Comparison of ENCODE assay signal across 27 cellular contexts in the genomic region with DNA sequence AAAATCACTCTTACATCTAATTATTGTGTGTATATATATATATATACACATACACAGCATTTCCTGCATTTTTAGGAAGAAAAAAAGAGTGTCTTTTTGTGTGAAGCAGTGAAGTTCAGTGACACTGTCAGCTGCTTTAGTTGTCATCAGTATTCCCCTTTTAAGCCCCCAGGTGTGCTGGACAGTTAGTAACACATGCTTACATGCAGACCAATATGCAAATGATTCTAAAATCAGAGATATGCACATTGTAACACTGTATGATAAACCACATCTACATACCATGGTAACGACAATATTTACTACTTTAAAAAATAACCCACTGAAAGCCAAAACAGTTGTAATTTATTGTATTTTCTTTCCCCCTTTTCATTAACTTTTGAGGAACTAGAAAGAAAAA.
"Had no signal": no experiment of that assay in that cellular context is flagged by ENCODE, and none has a peak within 500 bp of the region (broad histone marks: within the 10 kb centered on the region; RNA-seq: fewer than 3 reads in every experiment).

No MANE protein-coding gene starts in this region.

- H3K4me1 ChIP-seq: body of pancreas, esophagus squamous epithelium, gastrocnemius medialis, psoas muscle, spleen, testis had no signal

- H3K4me1 Mint-ChIP-seq: activated CD4-positive, alpha-beta T cell treated with anti-CD3 and anti-CD28 coated beads, Interleukin-2, amount 10 ng/mL, durations not matched to agents 7 days and 5 days; activated CD8-positive, alpha-beta memory T cell treated with anti-CD3 and anti-CD28 coated beads, Interleukin-2, amount 10 ng/mL, durations not matched to agents 7 days and 5 days; activated naive CD4-positive, alpha-beta T cell treated with anti-CD3 and anti-CD28 coated beads, Interleukin-2, amount 50 U/mL, for 24 hours had no signal

- H3K27me3 ChIP-seq: body of pancreas, cardiac muscle cell, esophagus squamous epithelium, gastrocnemius medialis, heart left ventricle, neutrophil, ovary, right atrium auricular region, spleen, testis, upper lobe of left lung had no signal

- H3K4me3 Mint-ChIP-seq: activated CD4-positive, alpha-beta T cell treated with anti-CD3 and anti-CD28 coated beads, Interleukin-2, amount 10 ng/mL, durations not matched to agents 7 days and 5 days; activated CD8-positive, alpha-beta memory T cell treated with anti-CD3 and anti-CD28 coated beads, Interleukin-2, amount 10 ng/mL, durations not matched to agents 7 days and 5 days; activated CD8-positive, alpha-beta T cell treated with anti-CD3 and anti-CD28 coated beads for 36 hours; activated naive CD4-positive, alpha-beta T cell treated with anti-CD3 and anti-CD28 coated beads, Interleukin-2, amount 50 U/mL, for 24 hours; endodermal cell; nephron had no signal

- H3K27ac ChIP-seq: body of pancreas, cardiac muscle cell, esophagus squamous epithelium, gastrocnemius medialis, heart left ventricle, neutrophil, ovary, psoas muscle, right atrium auricular region, spleen, testis, upper lobe of left lung, WERI-Rb-1 had no signal

- H3K36me3 ChIP-seq: cardiac muscle cell, esophagus squamous epithelium, gastrocnemius medialis, heart left ventricle, neutrophil, ovary, right atrium auricular region, spleen, upper lobe of left lung, WERI-Rb-1 had no signal

- H3K27ac Mint-ChIP-seq: activated CD4-positive, alpha-beta T cell treated with anti-CD3 and anti-CD28 coated beads, Interleukin-2, amount 10 ng/mL, durations not matched to agents 7 days and 5 days; activated CD8-positive, alpha-beta memory T cell treated with anti-CD3 and anti-CD28 coated beads, Interleukin-2, amount 10 ng/mL, durations not matched to agents 7 days and 5 days; activated CD8-positive, alpha-beta T cell treated with anti-CD3 and anti-CD28 coated beads for 36 hours; activated naive CD4-positive, alpha-beta T cell treated with anti-CD3 and anti-CD28 coated beads, Interleukin-2, amount 50 U/mL, for 24 hours; endodermal cell; nephron had no signal

- ATAC-seq: activated CD8-positive, alpha-beta memory T cell treated with anti-CD3 and anti-CD28 coated beads, Interleukin-2, amount 10 ng/mL, durations not matched to agents 7 days and 5 days; activated CD8-positive, alpha-beta T cell treated with anti-CD3 and anti-CD28 coated beads for 36 hours; body of pancreas; gastrocnemius medialis; psoas muscle had no signal

- H3K9me3 Mint-ChIP-seq: activated CD4-positive, alpha-beta T cell treated with anti-CD3 and anti-CD28 coated beads, Interleukin-2, amount 10 ng/mL, durations not matched to agents 7 days and 5 days; activated CD8-positive, alpha-beta T cell treated with anti-CD3 and anti-CD28 coated beads for 36 hours; activated naive CD4-positive, alpha-beta T cell treated with anti-CD3 and anti-CD28 coated beads, Interleukin-2, amount 50 U/mL, for 24 hours; endodermal cell; nephron had no signal

- H3K27me3 Mint-ChIP-seq: activated CD4-positive, alpha-beta T cell treated with anti-CD3 and anti-CD28 coated beads, Interleukin-2, amount 10 ng/mL, durations not matched to agents 7 days and 5 days had no signal

- H3K36me3 Mint-ChIP-seq: activated CD8-positive, alpha-beta memory T cell treated with anti-CD3 and anti-CD28 coated beads, Interleukin-2, amount 10 ng/mL, durations not matched to agents 7 days and 5 days; activated naive CD4-positive, alpha-beta T cell treated with anti-CD3 and anti-CD28 coated beads, Interleukin-2, amount 50 U/mL, for 24 hours had no signal

- DNase-seq: activated CD4-positive, alpha-beta T cell treated with anti-CD3 and anti-CD28 coated beads, Interleukin-2, amount 10 ng/mL, durations not matched to agents 7 days and 5 days; activated CD4-positive, CD25-positive, alpha-beta regulatory T cell treated with anti-CD3 and anti-CD28 coated beads, Interleukin-2, amount 50 U/mL, for 72 hours; activated CD8-positive, alpha-beta memory T cell treated with anti-CD3 and anti-CD28 coated beads, Interleukin-2, amount 10 ng/mL, durations not matched to agents 7 days and 5 days; activated CD8-positive, alpha-beta T cell treated with anti-CD3 and anti-CD28 coated beads for 36 hours; activated effector memory CD4-positive, alpha-beta T cell treated with anti-CD3 and anti-CD28 coated beads, Interleukin-2, amount 50 U/mL, for 16 hours; activated T-cell treated with anti-CD3 and anti-CD28 coated beads for 4 hours; anterior cingulate cortex; body of pancreas; cortex of kidney; endodermal cell; esophagus squamous epithelium; gastrocnemius medialis; heart left ventricle; left ventricle myocardium superior; ovary; psoas muscle; spleen; stimulated activated CD4-positive, alpha-beta T cell treated with anti-CD3 and anti-CD28 coated beads, Interleukin-4, amount 100 ng/mL, for 1 hour; stimulated activated naive CD4-positive, alpha-beta T cell; testis; upper lobe of left lung had no signal

- H3K4me3 ChIP-seq: body of pancreas, cardiac muscle cell, esophagus squamous epithelium, gastrocnemius medialis, heart left ventricle, ovary, psoas muscle, right atrium auricular region, spleen, testis, upper lobe of left lung had no signal

- H3K9me3 ChIP-seq: body of pancreas, esophagus squamous epithelium, gastrocnemius medialis, heart left ventricle, neutrophil, ovary, psoas muscle, right atrium auricular region, spleen, testis, upper lobe of left lung had no signal
